In the genomic region with DNA sequence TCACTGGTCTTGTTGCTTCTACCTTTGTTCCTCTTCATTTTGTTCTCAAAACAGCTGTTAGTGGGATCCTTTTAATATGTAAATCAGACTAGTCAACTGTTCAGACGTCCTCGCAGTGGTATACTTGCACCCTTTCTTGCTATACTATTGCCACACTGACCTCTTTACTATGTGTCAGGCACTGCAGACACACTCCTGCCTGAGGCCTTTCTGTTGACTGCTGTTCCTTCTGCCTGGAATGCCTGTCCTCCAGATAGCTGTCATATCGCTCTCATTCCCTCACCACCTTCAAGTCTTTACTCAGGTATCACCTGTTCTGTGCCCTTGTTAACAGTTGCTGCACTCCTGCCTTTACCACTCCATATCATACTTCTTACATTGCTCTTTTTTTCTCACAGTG, we compare ENCODE assay signal across 19 cellular contexts.
A peak's percentile ranks its signal among the peaks of the same experiment; 100 is the strongest.
DNase-seq lines count a peak whose midpoint lies in the region; ATAC-seq and TF ChIP-seq lines count a peak whose summit lies in the region.
"Had no signal": no experiment of that assay in that cellular context is flagged by ENCODE, and none has a peak within 500 bp of the region (broad histone marks: within the 10 kb centered on the region; RNA-seq: fewer than 3 reads in every experiment).

No MANE protein-coding gene starts in this region.

- H3K36me3 ChIP-seq in mesendoderm (ENCODE audit: control insufficient read depth, insufficient read depth, low read length) (no peaks in the 10 kb centered on the region), osteoblast (ENCODE audit: insufficient read depth, low read length) (peaks cover 4% of the 10 kb centered on the region)

- no peaks in the 10 kb centered on the region for H3K79me1 ChIP-seq in mesendoderm (ENCODE audit: low read length)

- no peak overlapping the region for H3K4me3 Mint-ChIP-seq in T-helper 17 cell
- H3K4me3 Mint-ChIP-seq in glutamatergic neuron (ENCODE audit: unreplicated experiment) = peak overlapping the region; percentile 3
- no peak overlapping the region for H3K4me3 Mint-ChIP-seq in Calu3 (ENCODE audit: low read depth, unreplicated experiment)

- H3K4me2 ChIP-seq in mesendoderm (ENCODE audit: low read length) (no peak overlapping the region), osteoblast (ENCODE audit: insufficient read depth, low read length) (no peak overlapping the region)
- H3K4me2 ChIP-seq: PC-9 had no signal

- H3K27me3 ChIP-seq in mesendoderm (ENCODE audit: insufficient read depth, low read length, poor library complexity) = no peaks in the 10 kb centered on the region
- no peaks in the 10 kb centered on the region for H3K27me3 ChIP-seq in osteoblast (ENCODE audit: insufficient read depth, low read length)

- DNase-seq in ELF-1 (ENCODE audit: low read depth, low spot score) = peak; percentile 77
- no peak for DNase-seq in T-helper 17 cell
- no peak for DNase-seq in glutamatergic neuron
- DNase-seq in mesendoderm = peak; percentile 41
- no peak for DNase-seq in osteoblast (ENCODE audit: insufficient read length, low spot score, missing footprints)
- no peak for DNase-seq in NCI-H2227 (lab: John Stamatoyannopoulos, UW; ENCODE audit: unreplicated experiment)
- DNase-seq in Calu3 = no peak
- no peak for DNase-seq in NCI-H1092 treated with DMSO at 0.1 percent for 48 hours (lab: John Stamatoyannopoulos, UW)
- DNase-seq: Caco-2, DMS53, Karpas-422, MM.1S, NCI-H1105 treated with DMSO at 0.1 percent for 48 hours, NCI-H187, NCI-H446, NCI-H748 treated with DMSO at 0.1 percent for 48 hours, PC-9 had no signal

- H2BK120ac ChIP-seq in mesendoderm (ENCODE audit: low read depth, low read length) = no peak overlapping the region

- H3K9me3 ChIP-seq in T-helper 17 cell (ENCODE audit: control insufficient read depth, low read length, poor library complexity, severe bottlenecking) (no peaks in the 10 kb centered on the region), osteoblast (ENCODE audit: low read depth, low read length) (no peaks in the 10 kb centered on the region)
- H3K9me3 ChIP-seq: Caco-2 had no signal

- H3K27me3 Mint-ChIP-seq in T-helper 17 cell (no peaks in the 10 kb centered on the region), glutamatergic neuron (ENCODE audit: unreplicated experiment) (no peaks in the 10 kb centered on the region), Calu3 (ENCODE audit: unreplicated experiment) (no peaks in the 10 kb centered on the region)

- no peak overlapping the region for H3K4ac ChIP-seq in mesendoderm (ENCODE audit: low read depth, low read length)

- H3K79me2 ChIP-seq in mesendoderm (ENCODE audit: control insufficient read depth, insufficient read depth, low read length) = no peaks in the 10 kb centered on the region
- no peaks in the 10 kb centered on the region for H3K79me2 ChIP-seq in osteoblast (ENCODE audit: insufficient read depth, low read length)

- no peak overlapping the region for H3K56ac ChIP-seq in mesendoderm (ENCODE audit: low read length)

- BruUV-seq in Calu3 (replicated peaks; lab: Mats Ljungman, UMichigan) = no TSS peak

- WGBS in mesendoderm (ENCODE audit: extremely low coverage, insufficient coverage, low lambda C conversion rate) = no CpG with 5 or more reads among the region's 3 CpGs

- H3K4me3 ChIP-seq in mesendoderm (ENCODE audit: low read length) (no peak overlapping the region), osteoblast (ENCODE audit: insufficient read depth, low read length) (no peak overlapping the region)
- H3K4me3 ChIP-seq: PC-9 had no signal

- no peak overlapping the region for H3K23ac ChIP-seq in mesendoderm (ENCODE audit: low read length)

- H3K4me1 Mint-ChIP-seq in T-helper 17 cell (peaks cover 19% of the 10 kb centered on the region), glutamatergic neuron (ENCODE audit: low read depth, unreplicated experiment) (peaks cover 23% of the 10 kb centered on the region), Calu3 (ENCODE audit: low read depth, unreplicated experiment) (no peaks in the 10 kb centered on the region)

- no peak overlapping the region for H2BK5ac ChIP-seq in mesendoderm (ENCODE audit: low read length)

- H3K9ac ChIP-seq in mesendoderm (ENCODE audit: low read length) = no peak overlapping the region

- CTCF ChIA-PET in Calu3 (lab: Charles Lee) = interaction anchor here (0.6 kb wide), 1 partner anchor 86 kb away, joined by 4 read pairs; no protein-coding TSS in a partner anchor

- TF ChIP-seq CTCF in glutamatergic neuron (IDR thresholded peaks at IDR 0.05; ENCODE audit: partially characterized antibody, unreplicated experiment) (no peak), osteoblast (IDR thresholded peaks at IDR 0.05; ENCODE audit: extremely low read depth, low read depth, low read length) (no peak), Calu3 (IDR thresholded peaks at IDR 0.05; ENCODE audit: unreplicated experiment) (no peak)

- intact Hi-C loops in Calu3 (cut with micrococcal nuclease; ENCODE audit: unreplicated experiment) = loop anchor here (10.0 kb wide), 1 partner anchor 641 kb away; no protein-coding TSS in a partner anchor

- peaks cover 10% of the 10 kb centered on the region for H3K36me3 Mint-ChIP-seq in T-helper 17 cell (ENCODE audit: low read depth)
- no peaks in the 10 kb centered on the region for H3K36me3 Mint-ChIP-seq in glutamatergic neuron (ENCODE audit: unreplicated experiment)
- H3K36me3 Mint-ChIP-seq in Calu3 (ENCODE audit: insufficient read depth, unreplicated experiment) = peaks cover 5% of the 10 kb centered on the region

- no peak for ATAC-seq in T-helper 17 cell
- ATAC-seq: HepG2 had no signal

- H2BK15ac ChIP-seq in mesendoderm (replicated peaks; ENCODE audit: low read depth) = no peak overlapping the region

- no peaks in the 10 kb centered on the region for H3K4me1 ChIP-seq in mesendoderm (ENCODE audit: control insufficient read depth, low read depth, low read length)
- peaks cover 34% of the 10 kb centered on the region for H3K4me1 ChIP-seq in osteoblast (ENCODE audit: insufficient read depth, low read length)
- H3K4me1 ChIP-seq: Caco-2 had no signal

- H3K9me3 Mint-ChIP-seq in glutamatergic neuron (ENCODE audit: unreplicated experiment) (no peaks in the 10 kb centered on the region), Calu3 (ENCODE audit: low read depth, unreplicated experiment) (no peaks in the 10 kb centered on the region)

- no peak overlapping the region for H2AFZ ChIP-seq in osteoblast (ENCODE audit: low read length)
- H2AFZ ChIP-seq: PC-9 had no signal

- H4K5ac ChIP-seq in mesendoderm (ENCODE audit: low read length) = no peak overlapping the region

- H4K20me1 ChIP-seq in osteoblast (ENCODE audit: insufficient read depth, low read length) = no peaks in the 10 kb centered on the region

- H3K18ac ChIP-seq in mesendoderm (ENCODE audit: low read length) = no peak overlapping the region

- H4K8ac ChIP-seq in mesendoderm (ENCODE audit: low read depth, low read length) = no peak overlapping the region

- H3K27ac Mint-ChIP-seq in T-helper 17 cell (peak overlapping the region; percentile 68), glutamatergic neuron (ENCODE audit: unreplicated experiment) (peak overlapping the region; percentile 2), Calu3 (ENCODE audit: unreplicated experiment) (no peak overlapping the region)

- H3K27ac ChIP-seq in mesendoderm (ENCODE audit: low read depth, low read length) (no peak overlapping the region), osteoblast (ENCODE audit: low read depth, low read length) (no peak overlapping the region)
- H3K27ac ChIP-seq: C4-2B, PC-9 had no signal

- H2AK5ac ChIP-seq in mesendoderm (ENCODE audit: low read length) = no peak overlapping the region

Comparison
In these comparisons a context has a peak if more than half of its experiments do, and no peak if none do; other contexts are left out.
1. DNase-seq: peak in ELF-1 (single experiment) and mesendoderm (single experiment); none in T-helper 17 cell (0 of 3), glutamatergic neuron (single experiment), osteoblast (single experiment), NCI-H2227 (single experiment), Calu3 (single experiment) and NCI-H1092 treated with DMSO at 0.1 percent for 48 hours (single experiment).